ENCODE assay signal across 13 cellular contexts in genomic region chr2:168529054-168529833, GRCh38.
DNase-seq lines count a peak whose midpoint lies in the region; ATAC-seq and TF ChIP-seq lines count a peak whose summit lies in the region.
"Had no signal": no experiment of that assay in that cellular context is flagged by ENCODE, and none has a peak within 500 bp of the region (broad histone marks: within the 10 kb centered on the region; RNA-seq: fewer than 3 reads in every experiment).

No MANE protein-coding gene starts in this region.

- peak overlapping the region; percentile 42 for H3K4me2 ChIP-seq in smooth muscle cell

- peaks cover 17% of the 10 kb centered on the region for H3F3A ChIP-seq in smooth muscle cell (ENCODE audit: low read depth)

- H3K4me3 ChIP-seq in fibroblast of mammary gland (ENCODE audit: control insufficient read depth, low read depth, low read length) (no peak overlapping the region), smooth muscle cell (no peak overlapping the region)
- H3K4me3 ChIP-seq: colonic mucosa, upper lobe of left lung had no signal

- H2AFZ ChIP-seq in smooth muscle cell (ENCODE audit: low read depth): no peak overlapping the region

- 48% methylated on average over 2 of the region's 2 CpGs for WGBS in smooth muscle cell (ENCODE audit: low lambda C conversion rate)

- DNase-seq in SIG-M5 treated with dmso at 0.1 percent for 504 hours (lab: John Stamatoyannopoulos, UW; ENCODE audit: unreplicated experiment) (peak; percentile 30), SIG-M5 (lab: John Stamatoyannopoulos, UW) (no peak), OCI-M1 (lab: John Stamatoyannopoulos, UW) (peak; percentile 71), fibroblast of mammary gland (ENCODE audit: low read depth) (peak; percentile 35), smooth muscle cell (lab: John Stamatoyannopoulos, UW; ENCODE audit: unreplicated experiment) (no peak), dedifferentiated amniotic fluid mesenchymal stem cell (ENCODE audit: extremely low spot score) (no peak), AG08396 (ENCODE audit: low spot score) (no peak)
- DNase-seq: activated CD4-positive, alpha-beta memory T cell treated with anti-CD3 and anti-CD28 coated beads for 36 hours; colonic mucosa; NCI-H1048; NCI-H2171 treated with DMSO at 0.1 percent for 48 hours; upper lobe of left lung had no signal

- no peak for ATAC-seq in HG03457 (IDR thresholded peaks at IDR 0.05; ENCODE audit: unreplicated experiment)

- no peaks in the 10 kb centered on the region for H4K20me1 ChIP-seq in smooth muscle cell (ENCODE audit: low read depth)

- H3K79me2 ChIP-seq in smooth muscle cell (ENCODE audit: low read depth): peaks cover 37% of the 10 kb centered on the region

- no peaks in the 10 kb centered on the region for H3K36me3 ChIP-seq in smooth muscle cell (ENCODE audit: low read depth)
- H3K36me3 ChIP-seq: colonic mucosa, upper lobe of left lung had no signal

- TF ChIP-seq CTCF in fibroblast of mammary gland (conservative IDR thresholded peaks at IDR 0.05; ENCODE audit: control insufficient read depth, insufficient read depth, low read depth, low read length) (no peak), smooth muscle cell (IDR thresholded peaks at IDR 0.05; ENCODE audit: borderline replicate concordance, insufficient read depth, poor library complexity, severe bottlenecking) (no peak)

- no peaks in the 10 kb centered on the region for H3K27me3 ChIP-seq in smooth muscle cell (ENCODE audit: low read depth)
- H3K27me3 ChIP-seq: colonic mucosa, upper lobe of left lung had no signal

- H3K9me3 ChIP-seq in smooth muscle cell (replicated peaks; ENCODE audit: low read depth): no peaks in the 10 kb centered on the region
- H3K9me3 ChIP-seq: colonic mucosa, upper lobe of left lung had no signal

- H3K27ac ChIP-seq in smooth muscle cell (ENCODE audit: low read depth): peak overlapping the region; percentile 73
- H3K27ac ChIP-seq: colonic mucosa had no signal

- no peak overlapping the region for H3K9ac ChIP-seq in smooth muscle cell (ENCODE audit: low read depth)

- peaks cover 34% of the 10 kb centered on the region for H3K4me1 ChIP-seq in smooth muscle cell (ENCODE audit: low read depth)

Comparison
In these comparisons a context has a peak if more than half of its experiments do, and no peak if none do; other contexts are left out.
1. DNase-seq: peak in SIG-M5 treated with dmso at 0.1 percent for 504 hours (single experiment), OCI-M1 (single experiment) and fibroblast of mammary gland (single experiment); none in SIG-M5 (single experiment), smooth muscle cell (single experiment), dedifferentiated amniotic fluid mesenchymal stem cell (single experiment) and AG08396 (single experiment).